In the genomic region with DNA sequence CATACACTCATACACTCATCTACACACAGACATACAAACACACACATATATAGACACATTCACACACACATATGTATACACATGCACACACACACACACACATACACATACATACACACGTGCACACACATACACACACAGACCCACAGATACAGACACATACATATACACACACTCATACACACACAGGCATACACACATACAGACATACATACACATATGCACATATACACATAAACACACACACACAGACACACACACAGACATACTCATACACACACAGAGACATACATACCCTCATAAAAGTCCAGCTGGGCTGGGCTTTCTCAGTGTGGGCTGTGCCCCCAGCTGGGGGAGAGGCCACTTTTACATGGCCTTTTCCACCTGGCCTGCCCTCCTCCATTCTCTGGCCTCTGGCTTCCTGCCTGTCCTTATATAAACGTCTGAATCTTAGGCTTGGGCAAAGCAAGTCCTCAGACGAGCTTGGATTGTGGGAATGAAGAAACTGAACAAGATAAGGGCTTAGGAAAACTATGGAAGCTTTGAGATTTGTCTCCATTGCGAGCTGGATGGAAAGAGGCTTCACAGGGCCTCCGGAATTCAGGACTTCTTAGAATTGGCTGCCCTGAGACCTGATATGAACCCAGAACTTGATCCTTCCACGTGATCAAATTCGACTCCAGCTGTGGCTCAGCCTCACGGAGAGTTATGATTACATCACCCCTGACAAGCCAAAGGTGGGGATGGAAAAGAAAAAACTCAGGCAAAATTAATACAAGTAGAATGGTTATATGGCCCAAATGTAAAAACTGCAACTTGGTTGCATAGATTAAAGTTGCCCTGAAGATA, we compare ENCODE assay signal across 1 cellular context.
TF ChIP-seq lines count a peak whose summit lies in the region.

No MANE protein-coding gene starts in this region.

TF ChIP-seq in HepG2, 621 proteins besides CTCF, POLR2A, EP300 and RAD21 (continued from another document and continues in another):
- TF ChIP-seq, protein P1, sequence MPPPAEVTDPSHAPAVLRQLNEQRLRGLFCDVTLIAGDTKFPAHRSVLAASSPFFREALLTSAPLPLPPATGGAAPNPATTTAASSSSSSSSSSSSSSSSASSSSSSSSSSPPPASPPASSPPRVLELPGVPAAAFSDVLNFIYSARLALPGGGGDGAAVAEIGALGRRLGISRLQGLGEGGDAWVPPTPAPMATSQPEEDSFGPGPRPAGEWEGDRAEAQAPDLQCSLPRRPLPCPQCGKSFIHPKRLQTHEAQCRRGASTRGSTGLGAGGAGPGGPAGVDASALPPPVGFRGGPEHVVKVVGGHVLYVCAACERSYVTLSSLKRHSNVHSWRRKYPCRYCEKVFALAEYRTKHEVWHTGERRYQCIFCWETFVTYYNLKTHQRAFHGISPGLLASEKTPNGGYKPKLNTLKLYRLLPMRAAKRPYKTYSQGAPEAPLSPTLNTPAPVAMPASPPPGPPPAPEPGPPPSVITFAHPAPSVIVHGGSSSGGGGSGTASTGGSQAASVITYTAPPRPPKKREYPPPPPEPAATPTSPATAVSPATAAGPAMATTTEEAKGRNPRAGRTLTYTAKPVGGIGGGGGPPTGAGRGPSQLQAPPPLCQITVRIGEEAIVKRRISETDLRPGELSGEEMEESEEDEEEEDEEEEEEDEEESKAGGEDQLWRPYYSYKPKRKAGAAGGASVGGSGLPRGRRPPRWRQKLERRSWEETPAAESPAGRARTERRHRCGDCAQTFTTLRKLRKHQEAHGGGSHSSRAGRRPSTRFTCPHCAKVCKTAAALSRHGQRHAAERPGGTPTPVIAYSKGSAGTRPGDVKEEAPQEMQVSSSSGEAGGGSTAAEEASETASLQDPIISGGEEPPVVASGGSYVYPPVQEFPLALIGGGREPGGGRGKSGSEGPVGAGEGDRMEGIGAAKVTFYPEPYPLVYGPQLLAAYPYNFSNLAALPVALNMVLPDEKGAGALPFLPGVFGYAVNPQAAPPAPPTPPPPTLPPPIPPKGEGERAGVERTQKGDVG (CRISPR knock-in tag; IDR thresholded peaks at IDR 0.05; ENCODE audit: borderline replicate concordance), result peak; percentile 40; the same call in 1 of the 2 replicates
- TF ChIP-seq, protein P2, sequence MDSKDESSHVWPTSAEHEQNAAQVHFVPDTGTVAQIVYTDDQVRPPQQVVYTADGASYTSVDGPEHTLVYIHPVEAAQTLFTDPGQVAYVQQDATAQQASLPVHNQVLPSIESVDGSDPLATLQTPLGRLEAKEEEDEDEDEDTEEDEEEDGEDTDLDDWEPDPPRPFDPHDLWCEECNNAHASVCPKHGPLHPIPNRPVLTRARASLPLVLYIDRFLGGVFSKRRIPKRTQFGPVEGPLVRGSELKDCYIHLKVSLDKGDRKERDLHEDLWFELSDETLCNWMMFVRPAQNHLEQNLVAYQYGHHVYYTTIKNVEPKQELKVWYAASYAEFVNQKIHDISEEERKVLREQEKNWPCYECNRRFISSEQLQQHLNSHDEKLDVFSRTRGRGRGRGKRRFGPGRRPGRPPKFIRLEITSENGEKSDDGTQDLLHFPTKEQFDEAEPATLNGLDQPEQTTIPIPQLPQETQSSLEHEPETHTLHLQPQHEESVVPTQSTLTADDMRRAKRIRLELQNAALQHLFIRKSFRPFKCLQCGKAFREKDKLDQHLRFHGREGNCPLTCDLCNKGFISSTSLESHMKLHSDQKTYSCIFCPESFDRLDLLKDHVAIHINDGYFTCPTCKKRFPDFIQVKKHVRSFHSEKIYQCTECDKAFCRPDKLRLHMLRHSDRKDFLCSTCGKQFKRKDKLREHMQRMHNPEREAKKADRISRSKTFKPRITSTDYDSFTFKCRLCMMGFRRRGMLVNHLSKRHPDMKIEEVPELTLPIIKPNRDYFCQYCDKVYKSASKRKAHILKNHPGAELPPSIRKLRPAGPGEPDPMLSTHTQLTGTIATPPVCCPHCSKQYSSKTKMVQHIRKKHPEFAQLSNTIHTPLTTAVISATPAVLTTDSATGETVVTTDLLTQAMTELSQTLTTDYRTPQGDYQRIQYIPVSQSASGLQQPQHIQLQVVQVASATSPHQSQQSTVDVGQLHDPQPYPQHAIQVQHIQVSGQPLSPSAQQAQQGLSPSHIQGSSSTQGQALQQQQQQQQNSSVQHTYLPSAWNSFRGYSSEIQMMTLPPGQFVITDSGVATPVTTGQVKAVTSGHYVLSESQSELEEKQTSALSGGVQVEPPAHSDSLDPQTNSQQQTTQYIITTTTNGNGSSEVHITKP (CRISPR knock-in tag; IDR thresholded peaks at IDR 0.05; ENCODE audit: low read depth), result no peak
- peak; percentile 31; the same call in 1 of the 2 replicates for TF ChIP-seq RARA (CRISPR knock-in tag; IDR thresholded peaks at IDR 0.05)
- TF ChIP-seq, protein P3, sequence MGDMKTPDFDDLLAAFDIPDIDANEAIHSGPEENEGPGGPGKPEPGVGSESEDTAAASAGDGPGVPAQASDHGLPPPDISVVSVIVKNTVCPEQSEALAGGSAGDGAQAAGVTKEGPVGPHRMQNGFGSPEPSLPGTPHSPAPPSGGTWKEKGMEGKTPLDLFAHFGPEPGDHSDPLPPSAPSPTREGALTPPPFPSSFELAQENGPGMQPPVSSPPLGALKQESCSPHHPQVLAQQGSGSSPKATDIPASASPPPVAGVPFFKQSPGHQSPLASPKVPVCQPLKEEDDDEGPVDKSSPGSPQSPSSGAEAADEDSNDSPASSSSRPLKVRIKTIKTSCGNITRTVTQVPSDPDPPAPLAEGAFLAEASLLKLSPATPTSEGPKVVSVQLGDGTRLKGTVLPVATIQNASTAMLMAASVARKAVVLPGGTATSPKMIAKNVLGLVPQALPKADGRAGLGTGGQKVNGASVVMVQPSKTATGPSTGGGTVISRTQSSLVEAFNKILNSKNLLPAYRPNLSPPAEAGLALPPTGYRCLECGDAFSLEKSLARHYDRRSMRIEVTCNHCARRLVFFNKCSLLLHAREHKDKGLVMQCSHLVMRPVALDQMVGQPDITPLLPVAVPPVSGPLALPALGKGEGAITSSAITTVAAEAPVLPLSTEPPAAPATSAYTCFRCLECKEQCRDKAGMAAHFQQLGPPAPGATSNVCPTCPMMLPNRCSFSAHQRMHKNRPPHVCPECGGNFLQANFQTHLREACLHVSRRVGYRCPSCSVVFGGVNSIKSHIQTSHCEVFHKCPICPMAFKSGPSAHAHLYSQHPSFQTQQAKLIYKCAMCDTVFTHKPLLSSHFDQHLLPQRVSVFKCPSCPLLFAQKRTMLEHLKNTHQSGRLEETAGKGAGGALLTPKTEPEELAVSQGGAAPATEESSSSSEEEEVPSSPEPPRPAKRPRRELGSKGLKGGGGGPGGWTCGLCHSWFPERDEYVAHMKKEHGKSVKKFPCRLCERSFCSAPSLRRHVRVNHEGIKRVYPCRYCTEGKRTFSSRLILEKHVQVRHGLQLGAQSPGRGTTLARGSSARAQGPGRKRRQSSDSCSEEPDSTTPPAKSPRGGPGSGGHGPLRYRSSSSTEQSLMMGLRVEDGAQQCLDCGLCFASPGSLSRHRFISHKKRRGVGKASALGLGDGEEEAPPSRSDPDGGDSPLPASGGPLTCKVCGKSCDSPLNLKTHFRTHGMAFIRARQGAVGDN (CRISPR knock-in tag; IDR thresholded peaks at IDR 0.05), result peak; percentile 32; the same call in 1 of the 2 replicates
- TF ChIP-seq ZNF207 (IDR thresholded peaks at IDR 0.05; ENCODE audit: borderline replicate concordance), result peak; percentile 86; the same call in 1 of the 2 replicates
- no peak; the same call in 1 of the 2 replicates for TF ChIP-seq CREB1 (IDR thresholded peaks at IDR 0.05)
- TF ChIP-seq CREB1 (CRISPR knock-in tag; IDR thresholded peaks at IDR 0.05), result no peak
- no peak for TF ChIP-seq ZNF558 (CRISPR knock-in tag; IDR thresholded peaks at IDR 0.05; ENCODE audit: borderline replicate concordance)
- TF ChIP-seq ZSCAN20 (CRISPR knock-in tag; IDR thresholded peaks at IDR 0.05; ENCODE audit: borderline replicate concordance), result no peak
- TF ChIP-seq ZNF33A (CRISPR knock-in tag; IDR thresholded peaks at IDR 0.05; ENCODE audit: borderline replicate concordance), result no peak
- TF ChIP-seq, protein P4, sequence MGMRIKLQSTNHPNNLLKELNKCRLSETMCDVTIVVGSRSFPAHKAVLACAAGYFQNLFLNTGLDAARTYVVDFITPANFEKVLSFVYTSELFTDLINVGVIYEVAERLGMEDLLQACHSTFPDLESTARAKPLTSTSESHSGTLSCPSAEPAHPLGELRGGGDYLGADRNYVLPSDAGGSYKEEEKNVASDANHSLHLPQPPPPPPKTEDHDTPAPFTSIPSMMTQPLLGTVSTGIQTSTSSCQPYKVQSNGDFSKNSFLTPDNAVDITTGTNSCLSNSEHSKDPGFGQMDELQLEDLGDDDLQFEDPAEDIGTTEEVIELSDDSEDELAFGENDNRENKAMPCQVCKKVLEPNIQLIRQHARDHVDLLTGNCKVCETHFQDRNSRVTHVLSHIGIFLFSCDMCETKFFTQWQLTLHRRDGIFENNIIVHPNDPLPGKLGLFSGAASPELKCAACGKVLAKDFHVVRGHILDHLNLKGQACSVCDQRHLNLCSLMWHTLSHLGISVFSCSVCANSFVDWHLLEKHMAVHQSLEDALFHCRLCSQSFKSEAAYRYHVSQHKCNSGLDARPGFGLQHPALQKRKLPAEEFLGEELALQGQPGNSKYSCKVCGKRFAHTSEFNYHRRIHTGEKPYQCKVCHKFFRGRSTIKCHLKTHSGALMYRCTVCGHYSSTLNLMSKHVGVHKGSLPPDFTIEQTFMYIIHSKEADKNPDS (CRISPR knock-in tag; IDR thresholded peaks at IDR 0.05), result 0 out of 2 replicates have a peak, but pooled peaks have one; percentile 11
- TF ChIP-seq KLF6 (CRISPR knock-in tag; IDR thresholded peaks at IDR 0.05), result peak; percentile 71; the same call in 1 of the 2 replicates
- TF ChIP-seq, protein P5, sequence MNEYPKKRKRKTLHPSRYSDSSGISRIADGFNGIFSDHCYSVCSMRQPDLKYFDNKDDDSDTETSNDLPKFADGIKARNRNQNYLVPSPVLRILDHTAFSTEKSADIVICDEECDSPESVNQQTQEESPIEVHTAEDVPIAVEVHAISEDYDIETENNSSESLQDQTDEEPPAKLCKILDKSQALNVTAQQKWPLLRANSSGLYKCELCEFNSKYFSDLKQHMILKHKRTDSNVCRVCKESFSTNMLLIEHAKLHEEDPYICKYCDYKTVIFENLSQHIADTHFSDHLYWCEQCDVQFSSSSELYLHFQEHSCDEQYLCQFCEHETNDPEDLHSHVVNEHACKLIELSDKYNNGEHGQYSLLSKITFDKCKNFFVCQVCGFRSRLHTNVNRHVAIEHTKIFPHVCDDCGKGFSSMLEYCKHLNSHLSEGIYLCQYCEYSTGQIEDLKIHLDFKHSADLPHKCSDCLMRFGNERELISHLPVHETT (CRISPR knock-in tag; conservative IDR thresholded peaks at IDR 0.05), result no peak
- 0 out of 2 replicates have a peak, but pooled peaks have one; percentile 80 for TF ChIP-seq JUNB (CRISPR knock-in tag; IDR thresholded peaks at IDR 0.05; ENCODE audit: borderline replicate concordance)
- no peak for TF ChIP-seq PPARG (CRISPR knock-in tag; conservative IDR thresholded peaks at IDR 0.05)
- TF ChIP-seq SP1 (IDR thresholded peaks at IDR 0.05), result no peak; the same call in 1 of the 2 replicates
- 0 out of 2 replicates have a peak, but pooled peaks have one; percentile 15 for TF ChIP-seq SP1 (CRISPR knock-in tag; IDR thresholded peaks at IDR 0.05)
- no peak for TF ChIP-seq PHB2 (IDR thresholded peaks at IDR 0.05; ENCODE audit: partially characterized antibody)
- TF ChIP-seq, protein P6, sequence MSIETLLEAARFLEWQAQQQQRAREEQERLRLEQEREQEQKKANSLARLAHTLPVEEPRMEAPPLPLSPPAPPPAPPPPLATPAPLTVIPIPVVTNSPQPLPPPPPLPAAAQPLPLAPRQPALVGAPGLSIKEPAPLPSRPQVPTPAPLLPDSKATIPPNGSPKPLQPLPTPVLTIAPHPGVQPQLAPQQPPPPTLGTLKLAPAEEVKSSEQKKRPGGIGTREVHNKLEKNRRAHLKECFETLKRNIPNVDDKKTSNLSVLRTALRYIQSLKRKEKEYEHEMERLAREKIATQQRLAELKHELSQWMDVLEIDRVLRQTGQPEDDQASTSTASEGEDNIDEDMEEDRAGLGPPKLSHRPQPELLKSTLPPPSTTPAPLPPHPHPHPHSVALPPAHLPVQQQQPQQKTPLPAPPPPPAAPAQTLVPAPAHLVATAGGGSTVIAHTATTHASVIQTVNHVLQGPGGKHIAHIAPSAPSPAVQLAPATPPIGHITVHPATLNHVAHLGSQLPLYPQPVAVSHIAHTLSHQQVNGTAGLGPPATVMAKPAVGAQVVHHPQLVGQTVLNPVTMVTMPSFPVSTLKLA (IDR thresholded peaks at IDR 0.05), result peak; percentile 81
- 0 out of 2 replicates have a peak, but pooled peaks have one; percentile 12 for TF ChIP-seq ZSCAN21 (CRISPR knock-in tag; IDR thresholded peaks at IDR 0.05; ENCODE audit: borderline replicate concordance)
- 0 out of 2 replicates have a peak, but pooled peaks have one; percentile 49 for TF ChIP-seq HOXA9 (CRISPR knock-in tag; IDR thresholded peaks at IDR 0.05; ENCODE audit: borderline replicate concordance)
- no peak for TF ChIP-seq ZSCAN25 (CRISPR knock-in tag; IDR thresholded peaks at IDR 0.05)
- no peak for TF ChIP-seq GABPA (IDR thresholded peaks at IDR 0.05; ENCODE audit: low read depth, low read length)
- no peak for TF ChIP-seq GABPA (CRISPR knock-in tag; IDR thresholded peaks at IDR 0.05; ENCODE audit: low read depth)
- TF ChIP-seq, protein P7, sequence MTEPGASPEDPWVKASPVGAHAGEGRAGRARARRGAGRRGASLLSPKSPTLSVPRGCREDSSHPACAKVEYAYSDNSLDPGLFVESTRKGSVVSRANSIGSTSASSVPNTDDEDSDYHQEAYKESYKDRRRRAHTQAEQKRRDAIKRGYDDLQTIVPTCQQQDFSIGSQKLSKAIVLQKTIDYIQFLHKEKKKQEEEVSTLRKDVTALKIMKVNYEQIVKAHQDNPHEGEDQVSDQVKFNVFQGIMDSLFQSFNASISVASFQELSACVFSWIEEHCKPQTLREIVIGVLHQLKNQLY (CRISPR knock-in tag; IDR thresholded peaks at IDR 0.05), result peak; percentile 86
- TF ChIP-seq, protein P8, sequence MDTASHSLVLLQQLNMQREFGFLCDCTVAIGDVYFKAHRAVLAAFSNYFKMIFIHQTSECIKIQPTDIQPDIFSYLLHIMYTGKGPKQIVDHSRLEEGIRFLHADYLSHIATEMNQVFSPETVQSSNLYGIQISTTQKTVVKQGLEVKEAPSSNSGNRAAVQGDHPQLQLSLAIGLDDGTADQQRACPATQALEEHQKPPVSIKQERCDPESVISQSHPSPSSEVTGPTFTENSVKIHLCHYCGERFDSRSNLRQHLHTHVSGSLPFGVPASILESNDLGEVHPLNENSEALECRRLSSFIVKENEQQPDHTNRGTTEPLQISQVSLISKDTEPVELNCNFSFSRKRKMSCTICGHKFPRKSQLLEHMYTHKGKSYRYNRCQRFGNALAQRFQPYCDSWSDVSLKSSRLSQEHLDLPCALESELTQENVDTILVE (CRISPR knock-in tag; IDR thresholded peaks at IDR 0.05), result no peak
- no peak for TF ChIP-seq HDAC6 (IDR thresholded peaks at IDR 0.05; ENCODE audit: low read depth, low read length)
- peak; percentile 38; the same call in 1 of the 2 replicates for TF ChIP-seq ZNF12 (CRISPR knock-in tag; IDR thresholded peaks at IDR 0.05)
- TF ChIP-seq IKZF4 (CRISPR knock-in tag; IDR thresholded peaks at IDR 0.05; ENCODE audit: borderline replicate concordance, low read depth, not compliant biosample characterization), result peak; percentile 64
